ENCODE assay signal across 1 cellular context in genomic region chr11:122199661-122200060, GRCh38.
TF ChIP-seq lines count a peak whose summit lies in the region.

No MANE protein-coding gene starts in this region.

TF ChIP-seq in A549, 52 proteins besides CTCF, POLR2A, EP300 and RAD21 (continued from another document):
- no peak for TF ChIP-seq USF2 (IDR thresholded peaks at IDR 0.05)
- no peak for TF ChIP-seq HEYL (CRISPR knock-in tag; IDR thresholded peaks at IDR 0.05)
- TF ChIP-seq SREBF2 (IDR thresholded peaks at IDR 0.05), result no peak
- TF ChIP-seq FOXS1 (CRISPR knock-in tag; IDR thresholded peaks at IDR 0.05), result no peak
- TF ChIP-seq E2F6 (IDR thresholded peaks at IDR 0.05; ENCODE audit: borderline replicate concordance, low read depth), result no peak
- no peak for TF ChIP-seq MAX (IDR thresholded peaks at IDR 0.05)
- no peak for TF ChIP-seq TP53 (CRISPR knock-in tag; IDR thresholded peaks at IDR 0.05)
- no peak for TF ChIP-seq BHLHE40 (IDR thresholded peaks at IDR 0.05; ENCODE audit: low read depth, low read length)
- TF ChIP-seq MYC (IDR thresholded peaks at IDR 0.05; ENCODE audit: borderline replicate concordance, low read length), result no peak
- TF ChIP-seq JUN (IDR thresholded peaks at IDR 0.05), result no peak
- no peak for TF ChIP-seq PHF8 (IDR thresholded peaks at IDR 0.05; ENCODE audit: borderline replicate concordance, low read depth)
